Comparison of ENCODE assay signal across 19 cellular contexts in genomic region chr5:148014276-148014675, GRCh38. TPM values are rescaled to one million over a fixed set of nuclear protein-coding genes. Genes with fewer than 3 reads are reported as not detected.
DNase-seq lines count a peak whose midpoint lies in the region; ATAC-seq and TF ChIP-seq lines count a peak whose summit lies in the region.
"Had no signal": no experiment of that assay in that cellular context is flagged by ENCODE, and none has a peak within 500 bp of the region (broad histone marks: within the 10 kb centered on the region; RNA-seq: fewer than 3 reads in every experiment).

No MANE protein-coding gene starts in this region.

- peak; percentile 91 for DNase-seq in NCI-H69 (lab: John Stamatoyannopoulos, UW)
- DNase-seq in amniotic epithelial cell (ENCODE audit: low read depth) = peak; percentile 21
- DNase-seq in lung microvascular endothelial cell (ENCODE audit: low read depth in 2 of 2) = peak; percentile 1 to 13
- no peak for DNase-seq in NCI-H2081 (lab: John Stamatoyannopoulos, UW)
- DNase-seq in progenitor cell of endocrine pancreas (ENCODE audit: low spot score, unreplicated experiment) = no peak
- DNase-seq in tibial artery = no peak
- no peak for DNase-seq in neural progenitor cell (ENCODE audit: low spot score)
- DNase-seq: Caco-2; CD4-positive, CD25-positive, alpha-beta regulatory T cell; H9; NCI-H1436; NCI-H2029; NCI-H510A; NCI-H82; Peyer's patch; SHP77 treated with DMSO at 0.1 percent for 48 hours had no signal

- no peak overlapping the region for H3K9ac ChIP-seq in neural progenitor cell

- H3K36me3 Mint-ChIP-seq in progenitor cell of endocrine pancreas (ENCODE audit: insufficient read depth) (peaks cover 6% of the 10 kb centered on the region), neural progenitor cell (no peaks in the 10 kb centered on the region)
- H3K36me3 Mint-ChIP-seq: CD4-positive, CD25-positive, alpha-beta regulatory T cell had no signal

- H3K9me3 ChIP-seq in tibial artery (no peaks in the 10 kb centered on the region), neural progenitor cell (ENCODE audit: low read depth) (no peaks in the 10 kb centered on the region)
- H3K9me3 ChIP-seq: Caco-2, Peyer's patch had no signal

- no peaks in the 10 kb centered on the region for H3K27me3 ChIP-seq in tibial artery
- H3K27me3 ChIP-seq in neural progenitor cell = no peaks in the 10 kb centered on the region
- H3K27me3 ChIP-seq: Peyer's patch had no signal

- H3K4me3 ChIP-seq in tibial artery = no peak overlapping the region
- no peak overlapping the region for H3K4me3 ChIP-seq in neural progenitor cell
- H3K4me3 ChIP-seq: K562, Peyer's patch had no signal

- no peaks in the 10 kb centered on the region for H3K79me2 ChIP-seq in neural progenitor cell (ENCODE audit: low read depth)

- H4K20me1 ChIP-seq in neural progenitor cell (ENCODE audit: low read depth) = no peaks in the 10 kb centered on the region

- H3K27me3 Mint-ChIP-seq in progenitor cell of endocrine pancreas (no peaks in the 10 kb centered on the region), neural progenitor cell (ENCODE audit: insufficient read depth, low read depth) (no peaks in the 10 kb centered on the region)
- H3K27me3 Mint-ChIP-seq: CD4-positive, CD25-positive, alpha-beta regulatory T cell had no signal

- no peaks in the 10 kb centered on the region for H3K9me3 Mint-ChIP-seq in progenitor cell of endocrine pancreas (ENCODE audit: low read depth)
- H3K9me3 Mint-ChIP-seq in neural progenitor cell = no peaks in the 10 kb centered on the region
- H3K9me3 Mint-ChIP-seq: H9 had no signal

- H3K4me2 ChIP-seq in neural progenitor cell = no peak overlapping the region

- peak; percentile 96 for ATAC-seq in esophagus mucosa
- ATAC-seq: K562, SK-N-SH treated with all-trans-retinoic acid at 6 μM for 48 hours had no signal

- H3K27ac ChIP-seq in tibial artery (no peak overlapping the region), neural progenitor cell (no peak overlapping the region)
- H3K27ac ChIP-seq: Peyer's patch had no signal

- H2AFZ ChIP-seq in neural progenitor cell (replicated peaks) = no peak overlapping the region

- H3K4me1 Mint-ChIP-seq in progenitor cell of endocrine pancreas (ENCODE audit: low read depth) (peaks cover 8% of the 10 kb centered on the region), neural progenitor cell (peaks cover 3% of the 10 kb centered on the region)
- H3K4me1 Mint-ChIP-seq: CD4-positive, CD25-positive, alpha-beta regulatory T cell had no signal

- H3K4me1 ChIP-seq in tibial artery = no peaks in the 10 kb centered on the region
- H3K4me1 ChIP-seq in neural progenitor cell = no peaks in the 10 kb centered on the region
- H3K4me1 ChIP-seq: Caco-2, Peyer's patch had no signal

- no peak overlapping the region for H3K27ac Mint-ChIP-seq in progenitor cell of endocrine pancreas
- no peak overlapping the region for H3K27ac Mint-ChIP-seq in neural progenitor cell
- H3K27ac Mint-ChIP-seq: CD4-positive, CD25-positive, alpha-beta regulatory T cell; H9 had no signal

- no peak for TF ChIP-seq CTCF in progenitor cell of endocrine pancreas (IDR thresholded peaks at IDR 0.05; ENCODE audit: unreplicated experiment)
- no peak for TF ChIP-seq CTCF in tibial artery (IDR thresholded peaks at IDR 0.05)
- TF ChIP-seq CTCF in neural progenitor cell (IDR thresholded peaks at IDR 0.05) = no peak

- no peaks in the 10 kb centered on the region for H3F3A ChIP-seq in neural progenitor cell (ENCODE audit: low read depth)

- H3K4me3 Mint-ChIP-seq in progenitor cell of endocrine pancreas (ENCODE audit: low read depth) = no peak overlapping the region
- no peak overlapping the region for H3K4me3 Mint-ChIP-seq in neural progenitor cell
- H3K4me3 Mint-ChIP-seq: CD4-positive, CD25-positive, alpha-beta regulatory T cell; H9 had no signal

- intact Hi-C loops in tibial artery (cut with DNase I; ENCODE audit: low total_unique reads) = no loop called here

- H3K36me3 ChIP-seq in tibial artery = no peaks in the 10 kb centered on the region
- no peaks in the 10 kb centered on the region for H3K36me3 ChIP-seq in neural progenitor cell
- H3K36me3 ChIP-seq: Peyer's patch had no signal

RNA-seq across cellular contexts. Expression of gene SPINK5, which starts 49.5 kb away (rescaled TPM):
- total RNA-seq in esophagus mucosa = 509 TPM
- total RNA-seq in lung microvascular endothelial cell = 0.22 TPM in 1 of 2 replicates, not detected in the other
- total RNA-seq in progenitor cell of endocrine pancreas = 19.7 and 23.8 TPM in 2 replicates
- 13.7 and 18.1 TPM in 2 replicates for total RNA-seq in neural progenitor cell (ENCODE audit: low replicate concordance)
- total RNA-seq: CD4-positive, CD25-positive, alpha-beta regulatory T cell had no signal

Comparison
In these comparisons a context has a peak if more than half of its experiments do, and no peak if none do; other contexts are left out.
1. DNase-seq: peak in NCI-H69 (single experiment), amniotic epithelial cell (single experiment) and lung microvascular endothelial cell (2 of 2); none in NCI-H2081 (0 of 2), progenitor cell of endocrine pancreas (single experiment), tibial artery (0 of 2) and neural progenitor cell (single experiment).
2. RNA of gene SPINK5, which starts 49.5 kb away (total RNA-seq): 509 TPM in esophagus mucosa (single experiment); 19.7 to 23.8 TPM in progenitor cell of endocrine pancreas, 13.7 to 18.1 TPM in neural progenitor cell and 0.22 TPM in lung microvascular endothelial cell; every median in the first group is over 10 times any median in the second.